In genomic region chr20:48459729-48460395, GRCh38 we compare ENCODE assay signal across 21 cellular contexts.
DNase-seq lines count a peak whose midpoint lies in the region; ATAC-seq, FAIRE-seq and TF ChIP-seq lines count a peak whose summit lies in the region.
"Had no signal": no experiment of that assay in that cellular context is flagged by ENCODE, and none has a peak within 500 bp of the region (broad histone marks: within the 10 kb centered on the region; RNA-seq: fewer than 3 reads in every experiment).

No MANE protein-coding gene starts in this region.

- H3K4me3 ChIP-seq in ovary: no peak overlapping the region

- TF ChIP-seq CTCF in ovary (IDR thresholded peaks at IDR 0.05): no peak

- no peaks in the 10 kb centered on the region for H3K4me1 ChIP-seq in ovary (ENCODE audit: insufficient read depth)

- no peak for ATAC-seq in left cardiac atrium
- ATAC-seq: HCT116 had no signal

- H3K9me3 ChIP-seq in ovary: no peaks in the 10 kb centered on the region
- H3K9me3 ChIP-seq: BE2C, SK-N-SH had no signal

- FAIRE-seq in GM12892 (lab: Jason Lieb, UNC): no peak

- DNase-seq in NCI-H2107 treated with DMSO at 0.1 percent for 48 hours (lab: John Stamatoyannopoulos, UW; ENCODE audit: unreplicated experiment): peak; percentile 11
- no peak for DNase-seq in NCI-H2107 (lab: John Stamatoyannopoulos, UW)
- DNase-seq in NCI-H128 (lab: John Stamatoyannopoulos, UW; ENCODE audit: unreplicated experiment): peak; percentile 59
- peak; percentile 58 for DNase-seq in left kidney (ENCODE audit: low read depth, low spot score)
- peak; percentile 70 for DNase-seq in retina
- no peak for DNase-seq in GM12892 (ENCODE audit: insufficient read length)
- DNase-seq in ovary: no peak
- no peak for DNase-seq in left cardiac atrium
- DNase-seq: 8988T; BE2C; Calu3; CD4-positive, alpha-beta memory T cell; GOT3; NCI-H1048; NCI-H1436 treated with DMSO at 0.1 percent for 48 hours; NCI-H2081; NCI-H446 treated with DMSO at 0.1 percent for 48 hours; NCI-H774; SHP77 treated with DMSO at 0.1 percent for 48 hours; SK-N-SH had no signal

- no peak for TF ChIP-seq EP300 in ovary (IDR thresholded peaks at IDR 0.05)

- no peaks in the 10 kb centered on the region for H3K27me3 ChIP-seq in ovary
- H3K27me3 ChIP-seq: BE2C had no signal

- WGBS in ovary, 3 donors: 64 to 80% (median 69%) methylated on average over 14 to 24 of the region's 24 CpGs

- no peak overlapping the region for H3K27ac ChIP-seq in ovary

- no peak for TF ChIP-seq POLR2A in GM12892 (IDR thresholded peaks at IDR 0.05; ENCODE audit: low read depth, low read length)
- no peak for TF ChIP-seq POLR2A in ovary (IDR thresholded peaks at IDR 0.05)

- H3K36me3 ChIP-seq in ovary: no peaks in the 10 kb centered on the region
- H3K36me3 ChIP-seq: BE2C had no signal

- intact Hi-C loops in ovary (cut with DNase I) (no loop called here), left cardiac atrium (cut with DNase I) (no loop called here)

Comparison
In these comparisons a context has a peak if more than half of its experiments do, and no peak if none do; other contexts are left out.
1. DNase-seq: peak in NCI-H2107 treated with DMSO at 0.1 percent for 48 hours (single experiment), NCI-H128 (single experiment), left kidney (single experiment) and retina (single experiment); none in NCI-H2107 (single experiment), GM12892 (single experiment), ovary (0 of 5) and left cardiac atrium (single experiment).